ENCODE assay signal across 13 cellular contexts in genomic region chr4:17323619-17324400, GRCh38.
DNase-seq lines count a peak whose midpoint lies in the region; ATAC-seq and TF ChIP-seq lines count a peak whose summit lies in the region.
"Had no signal": no experiment of that assay in that cellular context is flagged by ENCODE, and none has a peak within 500 bp of the region (broad histone marks: within the 10 kb centered on the region; RNA-seq: fewer than 3 reads in every experiment).

No MANE protein-coding gene starts in this region.

- H3K27ac Mint-ChIP-seq in CD8-positive, alpha-beta memory T cell = peak overlapping the region in 1 of 8 donors; percentile 72
- H3K27ac Mint-ChIP-seq in neural progenitor cell = peak overlapping the region; percentile 20
- H3K27ac Mint-ChIP-seq: activated CD4-positive, alpha-beta memory T cell treated with anti-CD3 and anti-CD28 coated beads, Interleukin-2, amount 10 ng/mL, durations not matched to agents 7 days and 5 days; natural killer cell had no signal

- peak overlapping the region; percentile 51 for H3K23ac ChIP-seq in IMR-90 (ENCODE audit: low read depth, low read length)

- no TSS peak for BruUV-seq in IMR-90 (replicated peaks; lab: Mats Ljungman, UMichigan)

- H3F3A ChIP-seq in neural progenitor cell (ENCODE audit: low read depth) = no peaks in the 10 kb centered on the region

- TF ChIP-seq CTCF in IMR-90 (conservative IDR thresholded peaks at IDR 0.05; ENCODE audit: low read depth, low read length) = no peak
- TF ChIP-seq CTCF in neural progenitor cell (IDR thresholded peaks at IDR 0.05) = no peak
- no peak for TF ChIP-seq CTCF in tibial artery (IDR thresholded peaks at IDR 0.05)
- TF ChIP-seq CTCF in esophagus squamous epithelium (IDR thresholded peaks at IDR 0.05) = no peak

- intact Hi-C loops in IMR-90 (cut with micrococcal nuclease) (loop anchor here (1.0 to 2.0 kb wide), 7 partner anchors 221 to 1034 kb away; partner anchors contain the start of gene LDB2), tibial artery (cut with DNase I; ENCODE audit: low total_unique reads) (loop anchor here (10.0 kb wide), 1 partner anchor 419 kb away; no protein-coding TSS in a partner anchor), esophagus squamous epithelium (cut with DNase I) (loop anchor here (10.0 kb wide), 1 partner anchor 409 kb away; no protein-coding TSS in a partner anchor)

- H3K27ac ChIP-seq in CD8-positive, alpha-beta memory T cell (ENCODE audit: low read depth, low read length) = no peak overlapping the region
- peak overlapping the region; percentile 73; the same call in 1 of the 2 replicates for H3K27ac ChIP-seq in IMR-90 (ENCODE audit: insufficient read depth, low read length)
- H3K27ac ChIP-seq in neural progenitor cell = no peak overlapping the region
- no peak overlapping the region for H3K27ac ChIP-seq in tibial artery
- peak overlapping the region in 2 of 4 donors; percentile 30 to 46 for H3K27ac ChIP-seq in esophagus squamous epithelium
- H3K27ac ChIP-seq: esophagus muscularis mucosa had no signal

- H3K9me1 ChIP-seq in IMR-90 (ENCODE audit: insufficient read depth, low read length) = 0 out of 2 replicates have a peak, but pooled peaks cover 7% of the 10 kb centered on the region

- H3K79me2 ChIP-seq in neural progenitor cell (ENCODE audit: low read depth) = no peaks in the 10 kb centered on the region

- peak overlapping the region; percentile 29; the same call in 1 of the 2 replicates for H4K5ac ChIP-seq in IMR-90 (ENCODE audit: low read depth, low read length)

- H2BK20ac ChIP-seq in IMR-90 (ENCODE audit: low read depth, low read length) = peak overlapping the region; percentile 89

- no peak for TF ChIP-seq RAD21 in IMR-90 (IDR thresholded peaks at IDR 0.05; ENCODE audit: low read length)

- no peaks in the 10 kb centered on the region for H3K79me1 ChIP-seq in IMR-90 (ENCODE audit: low read depth in 1 of 2, low read length in 2 of 2)

- peak overlapping the region; percentile 7 for H2AK9ac ChIP-seq in IMR-90 (replicated peaks; ENCODE audit: low read depth, low read length, poor library complexity)

- H2BK120ac ChIP-seq in IMR-90 (ENCODE audit: low read depth, low read length) = peak overlapping the region; percentile 92

- in situ Hi-C loops in IMR-90 (cut with MboI; ENCODE audit: low sequenced_read_pairs) = loop anchor here (5.0 to 25.0 kb wide), 4 partner anchors 412 to 1039 kb away; no protein-coding TSS in a partner anchor

- H4K8ac ChIP-seq in IMR-90 (ENCODE audit: low read depth in 2 of 2, low read length in 2 of 2) = peak overlapping the region; percentile 7 to 91

- peaks cover 10% of the 10 kb centered on the region for H3K4me1 ChIP-seq in CD8-positive, alpha-beta memory T cell (ENCODE audit: insufficient read depth, low read length)
- H3K4me1 ChIP-seq in IMR-90 (ENCODE audit: control insufficient read depth, insufficient read depth, low read length) = peaks cover 4% of the 10 kb centered on the region; the same call in 1 of the 2 replicates
- H3K4me1 ChIP-seq in neural progenitor cell = no peaks in the 10 kb centered on the region
- H3K4me1 ChIP-seq in tibial artery = peaks cover 0 to 11% (median 10%) of the 10 kb centered on the region in 4 donors
- H3K4me1 ChIP-seq in esophagus squamous epithelium = peaks cover 3 to 26% (median 11%) of the 10 kb centered on the region in 3 donors

- peak overlapping the region; percentile 80 for H3K4ac ChIP-seq in IMR-90 (ENCODE audit: low read depth, low read length)

- no peaks in the 10 kb centered on the region for H3K36me3 ChIP-seq in CD8-positive, alpha-beta memory T cell (ENCODE audit: insufficient read depth, low read length)
- H3K36me3 ChIP-seq in IMR-90 (ENCODE audit: control insufficient read depth, insufficient read depth, low read length) = no peaks in the 10 kb centered on the region
- no peaks in the 10 kb centered on the region for H3K36me3 ChIP-seq in neural progenitor cell
- no peaks in the 10 kb centered on the region for H3K36me3 ChIP-seq in tibial artery
- no peaks in the 10 kb centered on the region for H3K36me3 ChIP-seq in esophagus squamous epithelium
- H3K36me3 ChIP-seq: esophagus muscularis mucosa had no signal

- H2BK15ac ChIP-seq in IMR-90 (ENCODE audit: low read depth, low read length) = peak overlapping the region; percentile 37; the same call in 2 of the 3 replicates

- H3K9me3 Mint-ChIP-seq in CD8-positive, alpha-beta memory T cell = peaks cover 0 to 3% (median 0%) of the 10 kb centered on the region in 5 donors
- H3K9me3 Mint-ChIP-seq in neural progenitor cell = peaks cover 4% of the 10 kb centered on the region
- H3K9me3 Mint-ChIP-seq: activated CD4-positive, alpha-beta memory T cell treated with anti-CD3 and anti-CD28 coated beads, Interleukin-2, amount 10 ng/mL, durations not matched to agents 7 days and 5 days; natural killer cell had no signal

- peaks cover 3 to 4% of the 10 kb centered on the region in 2 donors for H3K27me3 Mint-ChIP-seq in CD8-positive, alpha-beta memory T cell
- peaks cover 2% of the 10 kb centered on the region for H3K27me3 Mint-ChIP-seq in neural progenitor cell (ENCODE audit: insufficient read depth, low read depth)

- no peak overlapping the region for H3K4me3 ChIP-seq in CD8-positive, alpha-beta memory T cell (ENCODE audit: low read length)
- H3K4me3 ChIP-seq in IMR-90 (ENCODE audit: insufficient read depth, low read depth, low read length) (no peak overlapping the region; the same call in 1 of the 2 replicates), neural progenitor cell (no peak overlapping the region), tibial artery (no peak overlapping the region), esophagus squamous epithelium (peak overlapping the region in 1 of 4 donors; percentile 27)
- H3K4me3 ChIP-seq: esophagus muscularis mucosa had no signal

- TF ChIP-seq POLR2A in IMR-90 (IDR thresholded peaks at IDR 0.05; ENCODE audit: low read depth, low read length) (no peak), esophagus squamous epithelium (IDR thresholded peaks at IDR 0.05) (no peak)

- H2AFZ ChIP-seq in IMR-90 (replicated peaks; ENCODE audit: low read length, poor library complexity) = peak overlapping the region; percentile 88
- H2AFZ ChIP-seq in neural progenitor cell (replicated peaks) = peak overlapping the region; percentile 57

- H3K9ac ChIP-seq in IMR-90 (ENCODE audit: low read depth, low read length) = peak overlapping the region; percentile 11; the same call in 1 of the 2 replicates
- no peak overlapping the region for H3K9ac ChIP-seq in neural progenitor cell

- WGBS in IMR-90 (ENCODE audit: extremely low coverage in 2 of 2, insufficient read length in 1 of 2), 2 experiments = no CpG with 5 or more reads among the region's 10 CpGs
- WGBS in esophagus squamous epithelium, 2 donors = 43 to 60% methylated on average over 10 of the region's 10 CpGs

- H3K4me2 ChIP-seq in IMR-90 (ENCODE audit: low read depth, low read length) = peak overlapping the region; percentile 68
- no peak overlapping the region for H3K4me2 ChIP-seq in neural progenitor cell

- peak overlapping the region; percentile 76 for H3K14ac ChIP-seq in IMR-90 (replicated peaks; ENCODE audit: low read depth, low read length)

- H3K18ac ChIP-seq in IMR-90 (ENCODE audit: low read depth, low read length) = peak overlapping the region; percentile 55

- H3K56ac ChIP-seq in IMR-90 (ENCODE audit: extremely low read depth, insufficient read depth, low read length) = peak overlapping the region; percentile 86; the same call in 1 of the 2 replicates

- H3K4me3 Mint-ChIP-seq in CD8-positive, alpha-beta memory T cell = peak overlapping the region in 6 of 7 donors; percentile 10 to 67 (median 49)
- no peak overlapping the region for H3K4me3 Mint-ChIP-seq in neural progenitor cell
- H3K4me3 Mint-ChIP-seq: activated CD4-positive, alpha-beta memory T cell treated with anti-CD3 and anti-CD28 coated beads, Interleukin-2, amount 10 ng/mL, durations not matched to agents 7 days and 5 days; natural killer cell had no signal

- ATAC-seq in IMR-90 (ENCODE audit: low read depth) = peak; percentile 66
- ATAC-seq: natural killer cell had no signal

- H2AK5ac ChIP-seq in IMR-90 (ENCODE audit: low read depth, low read length) = peak overlapping the region; percentile 60

- CTCF ChIA-PET in CD8-positive, alpha-beta memory T cell (lab: Charles Lee) = interaction anchor here (0.8 to 1.6 kb wide), 3 partner anchors 8 to 107 kb away, joined by 3 to 4 read pairs (median 4); no protein-coding TSS in a partner anchor
- CTCF ChIA-PET in IMR-90 (lab: Yijun Ruan, JAX) = interaction anchor here (0.6 to 2.9 kb wide), 27 partner anchors 11 to 819 kb away, joined by 3 to 13 read pairs (median 3); partner anchors contain the start of gene LDB2

- no peaks in the 10 kb centered on the region for H3K27me3 ChIP-seq in CD8-positive, alpha-beta memory T cell (ENCODE audit: insufficient read depth, low read length, poor library complexity, severe bottlenecking)
- H3K27me3 ChIP-seq in IMR-90 (ENCODE audit: control insufficient read depth, insufficient read depth, low read length) (no peaks in the 10 kb centered on the region), neural progenitor cell (no peaks in the 10 kb centered on the region), tibial artery (no peaks in the 10 kb centered on the region), esophagus squamous epithelium (no peaks in the 10 kb centered on the region)
- H3K27me3 ChIP-seq: esophagus muscularis mucosa had no signal

- peak overlapping the region; percentile 39 for H2BK5ac ChIP-seq in IMR-90 (ENCODE audit: low read depth, low read length, poor library complexity, severe bottlenecking)

- POLR2A ChIA-PET in CD8-positive, alpha-beta memory T cell (lab: Charles Lee) = no interaction called here
- POLR2A ChIA-PET in IMR-90 (lab: Charles Lee; ENCODE audit: unreplicated experiment) = interaction anchor here (0.6 kb wide), 1 partner anchor 449 kb away, joined by 3 read pairs; no protein-coding TSS in a partner anchor

- H4K20me1 ChIP-seq in IMR-90 (ENCODE audit: insufficient read depth, low read length) (no peaks in the 10 kb centered on the region), neural progenitor cell (ENCODE audit: low read depth) (no peaks in the 10 kb centered on the region)

- no peak for DNase-seq in CD8-positive, alpha-beta memory T cell
- peak; percentile 60 for DNase-seq in IMR-90
- peak; percentile 66 to 68 for DNase-seq in dermis microvascular lymphatic vessel endothelial cell (ENCODE audit: low read depth in 2 of 2)
- no peak for DNase-seq in neural progenitor cell (ENCODE audit: low spot score)
- no peak for DNase-seq in tibial artery
- no peak for DNase-seq in cerebellum (ENCODE audit: low spot score)
- no peak for DNase-seq in esophagus squamous epithelium (lab: John Stamatoyannopoulos, UW)
- no peak for DNase-seq in midbrain (lab: John Stamatoyannopoulos, UW)
- DNase-seq: DMS79, natural killer cell, NCI-H187 had no signal

- H3K36me3 Mint-ChIP-seq in CD8-positive, alpha-beta memory T cell = no peaks in the 10 kb centered on the region
- no peaks in the 10 kb centered on the region for H3K36me3 Mint-ChIP-seq in neural progenitor cell
- H3K36me3 Mint-ChIP-seq: natural killer cell had no signal

- H3K4me1 Mint-ChIP-seq in CD8-positive, alpha-beta memory T cell = peaks cover 6 to 9% (median 8%) of the 10 kb centered on the region in 3 donors
- H3K4me1 Mint-ChIP-seq in neural progenitor cell = peaks cover 10% of the 10 kb centered on the region

- dilution Hi-C loops in IMR-90 (cut with HindIII; ENCODE audit: low sequenced_read_pairs, unreplicated experiment) = no loop called here

- no peaks in the 10 kb centered on the region for H3K9me3 ChIP-seq in CD8-positive, alpha-beta memory T cell (ENCODE audit: low read length)
- peaks cover 6% of the 10 kb centered on the region for H3K9me3 ChIP-seq in IMR-90 (ENCODE audit: control insufficient read depth, insufficient read depth, low read length)
- no peaks in the 10 kb centered on the region for H3K9me3 ChIP-seq in neural progenitor cell (ENCODE audit: low read depth)
- H3K9me3 ChIP-seq in tibial artery = no peaks in the 10 kb centered on the region
- H3K9me3 ChIP-seq in esophagus squamous epithelium = no peaks in the 10 kb centered on the region
- H3K9me3 ChIP-seq: esophagus muscularis mucosa had no signal

- H4K91ac ChIP-seq in IMR-90 (ENCODE audit: insufficient read depth, low read depth, low read length) = peak overlapping the region; percentile 86

Comparison
In these comparisons a context has a peak if more than half of its experiments do, and no peak if none do; other contexts are left out.
1. DNase-seq: peak in IMR-90 (single experiment) and dermis microvascular lymphatic vessel endothelial cell (2 of 2); none in CD8-positive, alpha-beta memory T cell (0 of 5), neural progenitor cell (single experiment), tibial artery (0 of 2), cerebellum (single experiment), esophagus squamous epithelium (single experiment) and midbrain (single experiment).